Comparison of ENCODE assay signal across 17 cellular contexts in genomic region chr2:207037813-207038212, GRCh38.
"Had no signal": no experiment of that assay in that cellular context is flagged by ENCODE, and none has a peak within 500 bp of the region (broad histone marks: within the 10 kb centered on the region; RNA-seq: fewer than 3 reads in every experiment).

No MANE protein-coding gene starts in this region.

- H3K9me3 Mint-ChIP-seq: activated T-helper 17 cell treated with anti-CD3 and anti-CD28 coated beads, Interleukin-2, amount 50 U/mL, for 72 hours had no signal

- H3K4me3 Mint-ChIP-seq: activated CD8-positive, alpha-beta T cell treated with anti-CD3 and anti-CD28 coated beads, Interleukin-2, amount 10 ng/mL, durations not matched to agents 7 days and 5 days; activated naive CD4-positive, alpha-beta T cell treated with anti-CD3 and anti-CD28 coated beads for 36 hours; activated T-helper 17 cell treated with anti-CD3 and anti-CD28 coated beads, Interleukin-2, amount 50 U/mL, for 72 hours; memory B cell; stimulated activated naive CD8-positive, alpha-beta T cell treated with anti-CD3 and anti-CD28 coated beads, Interleukin-15, Interleukin-2, amounts not matched to agents 100 ng/mL and 50 ng/mL, for 24 hours had no signal

- H3K4me1 ChIP-seq: body of pancreas had no signal

- H3K27ac Mint-ChIP-seq: activated CD8-positive, alpha-beta T cell treated with anti-CD3 and anti-CD28 coated beads, Interleukin-2, amount 10 ng/mL, durations not matched to agents 7 days and 5 days; activated naive CD4-positive, alpha-beta T cell treated with anti-CD3 and anti-CD28 coated beads for 36 hours; activated T-helper 17 cell treated with anti-CD3 and anti-CD28 coated beads, Interleukin-2, amount 50 U/mL, for 72 hours; memory B cell; stimulated activated naive CD8-positive, alpha-beta T cell treated with anti-CD3 and anti-CD28 coated beads, Interleukin-15, Interleukin-2, amounts not matched to agents 100 ng/mL and 50 ng/mL, for 24 hours had no signal

- H3K4me3 ChIP-seq: body of pancreas, heart left ventricle, ovary had no signal

- H3K36me3 ChIP-seq: heart left ventricle, ovary, WERI-Rb-1 had no signal

- H3K27me3 ChIP-seq: body of pancreas, heart left ventricle, ovary had no signal

- H3K4me1 Mint-ChIP-seq: activated T-helper 17 cell treated with anti-CD3 and anti-CD28 coated beads, Interleukin-2, amount 50 U/mL, for 72 hours had no signal

- H3K9me3 ChIP-seq: body of pancreas, ovary had no signal

- H3K27ac ChIP-seq: body of pancreas, heart left ventricle, ovary, WERI-Rb-1 had no signal

- DNase-seq: activated CD4-positive, alpha-beta T cell treated with anti-CD3 and anti-CD28 coated beads for 48 hours; activated CD8-positive, alpha-beta T cell treated with anti-CD3 and anti-CD28 coated beads, Interleukin-2, amount 10 ng/mL, durations not matched to agents 7 days and 5 days; activated naive CD4-positive, alpha-beta T cell treated with anti-CD3 and anti-CD28 coated beads for 36 hours; central memory CD4-positive, alpha-beta T cell; cortex of kidney; erythroblast; heart left ventricle; islet precursor cell; ovary; stimulated activated CD4-positive, alpha-beta T cell treated with anti-CD3 and anti-CD28 coated beads, Interleukin-4, amount 100 ng/mL, for 1 hour; T1000; WERI-Rb-1 had no signal

- ATAC-seq: activated CD8-positive, alpha-beta T cell treated with anti-CD3 and anti-CD28 coated beads, Interleukin-2, amount 10 ng/mL, durations not matched to agents 7 days and 5 days; activated T-helper 17 cell treated with anti-CD3 and anti-CD28 coated beads, Interleukin-2, amount 50 U/mL, for 72 hours; body of pancreas; left lobe of liver had no signal
